Comparison of ENCODE assay signal across 24 cellular contexts in the genomic region with DNA sequence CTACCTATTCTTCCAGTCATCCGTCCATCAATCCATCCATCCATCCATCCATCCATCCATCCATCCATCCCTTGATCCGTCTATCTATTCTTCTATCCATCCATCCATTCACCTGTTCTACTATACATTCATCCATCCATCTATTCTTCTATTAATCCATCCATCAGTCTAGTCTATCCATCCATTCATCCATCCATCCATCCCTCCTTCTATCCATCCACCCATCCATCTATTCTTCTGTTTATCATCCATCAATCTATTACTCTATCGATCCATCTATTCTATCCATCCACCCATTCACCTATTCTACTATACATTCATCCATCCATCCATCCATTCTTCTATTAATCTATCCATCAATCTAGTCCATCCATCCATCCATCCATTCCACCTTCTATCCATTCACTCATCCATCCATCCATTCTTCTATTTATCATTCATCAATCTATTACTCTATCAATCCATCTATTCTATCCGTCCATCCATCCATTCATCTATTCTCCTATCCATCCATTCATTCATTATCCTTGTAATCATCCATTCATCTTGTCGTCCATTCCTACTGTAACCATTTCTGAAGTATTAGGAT.
"Had no signal": no experiment of that assay in that cellular context is flagged by ENCODE, and none has a peak within 500 bp of the region (broad histone marks: within the 10 kb centered on the region; RNA-seq: fewer than 3 reads in every experiment).

No MANE protein-coding gene starts in this region.

- FAIRE-seq: colon, endothelial cell of umbilical vein, frontal cortex had no signal

- DNase-seq: colonic mucosa; cortex of kidney; dermis blood vessel endothelial cell; dorsolateral prefrontal cortex; effector CD4-positive, alpha-beta T cell; effector CD8-positive, alpha-beta T cell; effector memory CD4-positive, alpha-beta T cell; effector memory CD8-positive, alpha-beta T cell; endodermal cell; erythroblast; esophagus squamous epithelium; foreskin melanocyte; gastrocnemius medialis; glutamatergic neuron; head of caudate nucleus; heart left ventricle; heart right ventricle had no signal

- H3K4me1 ChIP-seq: colonic mucosa, foreskin keratinocyte, gastrocnemius medialis, gastroesophageal sphincter, heart left ventricle, heart right ventricle had no signal

- H3K27ac ChIP-seq: colonic mucosa, coronary artery, dorsolateral prefrontal cortex, esophagus muscularis mucosa, esophagus squamous epithelium, gastrocnemius medialis, gastroesophageal sphincter, heart left ventricle, heart right ventricle had no signal

- H3K9me3 ChIP-seq: colonic mucosa, esophagus muscularis mucosa, esophagus squamous epithelium, gastrocnemius medialis, gastroesophageal sphincter, heart left ventricle, heart right ventricle had no signal

- H3K36me3 ChIP-seq: colonic mucosa, esophagus muscularis mucosa, esophagus squamous epithelium, gastrocnemius medialis, gastroesophageal sphincter, heart left ventricle, heart right ventricle had no signal

- ATAC-seq: effector memory CD8-positive, alpha-beta T cell; gastrocnemius medialis; gastroesophageal sphincter; heart left ventricle; heart right ventricle had no signal

- H3K27me3 ChIP-seq: colonic mucosa, esophagus muscularis mucosa, esophagus squamous epithelium, foreskin keratinocyte, gastroesophageal sphincter had no signal

- H3K4me3 ChIP-seq: colonic mucosa, coronary artery, dorsolateral prefrontal cortex, esophagus muscularis mucosa, esophagus squamous epithelium, gastrocnemius medialis, gastroesophageal sphincter, heart left ventricle, heart right ventricle had no signal
